Comparison of ENCODE assay signal across 30 cellular contexts in the genomic region with DNA sequence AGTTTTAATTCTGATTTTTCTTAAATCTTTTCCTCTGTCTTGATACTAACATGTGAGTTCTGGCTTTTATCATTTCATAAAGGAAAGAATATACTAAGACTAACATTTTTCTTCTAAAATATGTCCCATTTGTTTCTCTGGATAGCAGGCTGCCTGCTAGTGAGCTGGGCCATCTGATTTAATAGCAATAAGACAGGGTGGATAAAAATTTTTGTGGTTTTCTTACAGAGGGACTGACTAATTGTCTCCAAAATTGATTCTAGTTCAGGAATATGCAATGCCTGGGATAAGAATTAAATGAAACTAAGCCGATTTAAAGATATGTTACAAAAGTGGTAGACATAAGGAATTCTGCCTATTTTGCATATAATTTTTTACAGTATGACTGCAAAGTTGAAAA.
DNase-seq lines count a peak whose midpoint lies in the region; ATAC-seq, FAIRE-seq and TF ChIP-seq lines count a peak whose summit lies in the region.
"Had no signal": no experiment of that assay in that cellular context is flagged by ENCODE, and none has a peak within 500 bp of the region (broad histone marks: within the 10 kb centered on the region; RNA-seq: fewer than 3 reads in every experiment).

No MANE protein-coding gene starts in this region.

- H2AK5ac ChIP-seq in mesenchymal stem cell (ENCODE audit: low read length, severe bottlenecking): no peak overlapping the region

- H4K91ac ChIP-seq in mesenchymal stem cell (ENCODE audit: low read length): no peak overlapping the region

- H4K20me1 ChIP-seq in GM23248 (ENCODE audit: insufficient read depth): no peaks in the 10 kb centered on the region
- no peaks in the 10 kb centered on the region for H4K20me1 ChIP-seq in astrocyte (ENCODE audit: insufficient read depth, low read length)

- 0 to 3% methylated on average over 1 of the region's 1 CpG for WGBS in GM23248 (ENCODE audit: low coverage in 1 of 2, low lambda C conversion rate in 2 of 2, missing lambda C conversion rate in 2 of 2), 2 experiments
- WGBS in mesenchymal stem cell: no CpG with 5 or more reads among the region's 1 CpG

- peaks cover 21% of the 10 kb centered on the region for H3K4me1 ChIP-seq in GM23248 (ENCODE audit: insufficient read depth)
- H3K4me1 ChIP-seq in astrocyte (ENCODE audit: insufficient read depth, low read length): peaks cover 3% of the 10 kb centered on the region
- peaks cover 2% of the 10 kb centered on the region for H3K4me1 ChIP-seq in mesenchymal stem cell (ENCODE audit: control insufficient read depth, insufficient read depth, low read depth, low read length)
- H3K4me1 ChIP-seq: left lung had no signal

- no peak for ATAC-seq in GM21423 (IDR thresholded peaks at IDR 0.05; ENCODE audit: unreplicated experiment)
- ATAC-seq: activated naive CD4-positive, alpha-beta T cell treated with anti-CD3 and anti-CD28 coated beads, Interleukin-2, amount 50 U/mL, for 72 hours; left lung; right cardiac atrium; stimulated activated naive CD8-positive, alpha-beta T cell treated with anti-CD3 and anti-CD28 coated beads, Interleukin-15, amount 100 ng/mL, for 72 hours had no signal

- DNase-seq in GM23248 (peak; percentile 69), astrocyte (ENCODE audit: low read depth) (peak; percentile 63), mesenchymal stem cell (no peak), SK-N-DZ (ENCODE audit: low spot score) (no peak), NCI-H82 (lab: John Stamatoyannopoulos, UW) (no peak), GF-D8 (lab: John Stamatoyannopoulos, UW) (no peak)
- DNase-seq: activated B cell treated with CpG ODN at 0.5 μM for 24 hours; activated CD4-positive, alpha-beta T cell treated with anti-CD3 and anti-CD28 coated beads, Interleukin-2, amount 10 ng/mL, durations not matched to agents 7 days and 5 days; activated effector memory CD4-positive, alpha-beta T cell treated with Interleukin-2 at 50 U/mL for 16 hours; anterior cingulate cortex; Calu3; CD4-positive, CD25-positive, alpha-beta regulatory T cell; effector memory CD4-positive, alpha-beta T cell; left lung; NCI-H1092; NCI-H1694 treated with DMSO at 0.1 percent for 48 hours; NCI-H446; posterior cingulate gyrus; right cardiac atrium; stimulated activated CD4-positive, alpha-beta T cell treated with anti-CD3 and anti-CD28 coated beads, Interleukin-12 subunit alpha, Interleukin-12 subunit beta, amount 100 ng/mL, for 4 hours; stimulated activated CD4-positive, alpha-beta T cell treated with anti-CD3 and anti-CD28 coated beads, Interleukin-2, amount 100 ng/mL, for 48 hours; stimulated activated naive CD8-positive, alpha-beta T cell treated with anti-CD3 and anti-CD28 coated beads, Interleukin-15, amount 100 ng/mL, for 72 hours; T-helper 1 cell had no signal

- H3K27me3 Mint-ChIP-seq in astrocyte (ENCODE audit: low read depth, unreplicated experiment): no peaks in the 10 kb centered on the region
- H3K27me3 Mint-ChIP-seq: activated B cell treated with CpG ODN at 0.5 μM for 24 hours; activated CD4-positive, alpha-beta T cell treated with anti-CD3 and anti-CD28 coated beads, Interleukin-2, amount 10 ng/mL, durations not matched to agents 7 days and 5 days; CD4-positive, CD25-positive, alpha-beta regulatory T cell; memory B cell; stimulated activated naive CD8-positive, alpha-beta T cell treated with anti-CD3 and anti-CD28 coated beads, Interleukin-15, amount 100 ng/mL, for 72 hours had no signal

- H3K27ac ChIP-seq in GM23248 (peak overlapping the region; percentile 22; the same call in 1 of the 2 replicates), astrocyte (ENCODE audit: low read depth, low read length) (no peak overlapping the region), mesenchymal stem cell (ENCODE audit: low read length, poor library complexity, severe bottlenecking) (no peak overlapping the region)
- H3K27ac ChIP-seq: cardiac muscle cell, coronary artery, epithelial cell of prostate, left lung had no signal

- H2AFZ ChIP-seq in GM23248 (no peak overlapping the region), astrocyte (ENCODE audit: low read depth, low read length) (no peak overlapping the region), mesenchymal stem cell (ENCODE audit: low read depth, low read length) (no peak overlapping the region)

- H3K9me3 ChIP-seq in GM23248 (ENCODE audit: low read depth) (no peaks in the 10 kb centered on the region), astrocyte (ENCODE audit: insufficient read depth, low read depth, low read length) (no peaks in the 10 kb centered on the region), mesenchymal stem cell (ENCODE audit: control insufficient read depth, low read length) (no peaks in the 10 kb centered on the region)
- H3K9me3 ChIP-seq: left lung had no signal

- no peak overlapping the region for H2BK5ac ChIP-seq in mesenchymal stem cell (ENCODE audit: low read depth, low read length, poor library complexity, severe bottlenecking)

- no peaks in the 10 kb centered on the region for H3K79me1 ChIP-seq in mesenchymal stem cell (replicated peaks; ENCODE audit: low read length, poor library complexity, severe bottlenecking)

- H3K4me2 ChIP-seq in GM23248 (ENCODE audit: unreplicated experiment): peak overlapping the region; percentile 55
- H3K4me2 ChIP-seq in astrocyte (ENCODE audit: low read length): peak overlapping the region; percentile 38
- no peak overlapping the region for H3K4me2 ChIP-seq in mesenchymal stem cell (ENCODE audit: low read length, poor library complexity, severe bottlenecking)

- H3K36me3 ChIP-seq in GM23248 (ENCODE audit: low read depth) (no peaks in the 10 kb centered on the region), astrocyte (ENCODE audit: insufficient read depth, low read length) (no peaks in the 10 kb centered on the region), mesenchymal stem cell (ENCODE audit: control insufficient read depth in 1 of 2, insufficient read depth in 2 of 2, low read depth in 1 of 2, low read length in 2 of 2) (peaks cover 0 to 7% of the 10 kb centered on the region in 2 experiments)
- H3K36me3 ChIP-seq: cardiac muscle cell, left lung had no signal

- no peak overlapping the region for H3K4me3 Mint-ChIP-seq in astrocyte (ENCODE audit: unreplicated experiment)
- H3K4me3 Mint-ChIP-seq: activated B cell treated with CpG ODN at 0.5 μM for 24 hours; activated CD4-positive, alpha-beta T cell treated with anti-CD3 and anti-CD28 coated beads, Interleukin-2, amount 10 ng/mL, durations not matched to agents 7 days and 5 days; CD4-positive, CD25-positive, alpha-beta regulatory T cell; memory B cell; stimulated activated naive CD8-positive, alpha-beta T cell treated with anti-CD3 and anti-CD28 coated beads, Interleukin-15, amount 100 ng/mL, for 72 hours had no signal

- H3K36me3 Mint-ChIP-seq in astrocyte (ENCODE audit: low read depth, unreplicated experiment): no peaks in the 10 kb centered on the region
- H3K36me3 Mint-ChIP-seq: activated naive CD4-positive, alpha-beta T cell treated with anti-CD3 and anti-CD28 coated beads, Interleukin-2, amount 50 U/mL, for 72 hours; CD4-positive, CD25-positive, alpha-beta regulatory T cell; memory B cell had no signal

- peak overlapping the region; percentile 41 for H3K4me3 ChIP-seq in GM23248
- H3K4me3 ChIP-seq in astrocyte (ENCODE audit: insufficient read depth, low read depth, low read length): no peak overlapping the region
- H3K4me3 ChIP-seq in mesenchymal stem cell (ENCODE audit: insufficient read depth in 1 of 2, low read depth in 1 of 2, low read length in 2 of 2): peak overlapping the region in 1 of 2 experiments; percentile 61
- H3K4me3 ChIP-seq: cardiac muscle cell, coronary artery, left lung had no signal

- no peak overlapping the region for H2BK15ac ChIP-seq in mesenchymal stem cell (ENCODE audit: low read depth, poor library complexity, severe bottlenecking)

- H3K23ac ChIP-seq in mesenchymal stem cell (ENCODE audit: low read length in 2 of 2): no peak overlapping the region

- H2BK12ac ChIP-seq in mesenchymal stem cell (ENCODE audit: low read length in 2 of 2): no peak overlapping the region

- H3K9me2 ChIP-seq in GM23248 (ENCODE audit: insufficient read depth): no peaks in the 10 kb centered on the region

- no peak overlapping the region for H4K8ac ChIP-seq in mesenchymal stem cell (ENCODE audit: low read length)

- no peak overlapping the region for H3K27ac Mint-ChIP-seq in astrocyte (ENCODE audit: unreplicated experiment)
- H3K27ac Mint-ChIP-seq: activated B cell treated with CpG ODN at 0.5 μM for 24 hours; activated CD4-positive, alpha-beta T cell treated with anti-CD3 and anti-CD28 coated beads, Interleukin-2, amount 10 ng/mL, durations not matched to agents 7 days and 5 days; activated naive CD4-positive, alpha-beta T cell treated with anti-CD3 and anti-CD28 coated beads, Interleukin-2, amount 50 U/mL, for 72 hours; CD4-positive, CD25-positive, alpha-beta regulatory T cell; memory B cell; stimulated activated naive CD8-positive, alpha-beta T cell treated with anti-CD3 and anti-CD28 coated beads, Interleukin-15, amount 100 ng/mL, for 72 hours had no signal

- H3K27me3 ChIP-seq in GM23248 (replicated peaks; ENCODE audit: insufficient read depth) (no peaks in the 10 kb centered on the region), astrocyte (ENCODE audit: insufficient read depth, low read length) (no peaks in the 10 kb centered on the region), mesenchymal stem cell (ENCODE audit: control insufficient read depth in 1 of 2, insufficient read depth in 1 of 2, low read length in 2 of 2) (no peaks in the 10 kb centered on the region)
- H3K27me3 ChIP-seq: cardiac muscle cell, left lung had no signal

- peaks cover 9% of the 10 kb centered on the region for H3K4me1 Mint-ChIP-seq in astrocyte (ENCODE audit: low read depth, unreplicated experiment)
- H3K4me1 Mint-ChIP-seq: activated B cell treated with CpG ODN at 0.5 μM for 24 hours; activated CD4-positive, alpha-beta T cell treated with anti-CD3 and anti-CD28 coated beads, Interleukin-2, amount 10 ng/mL, durations not matched to agents 7 days and 5 days; CD4-positive, CD25-positive, alpha-beta regulatory T cell; memory B cell; stimulated activated naive CD8-positive, alpha-beta T cell treated with anti-CD3 and anti-CD28 coated beads, Interleukin-15, amount 100 ng/mL, for 72 hours had no signal

- H3K9me3 Mint-ChIP-seq in astrocyte (ENCODE audit: unreplicated experiment): no peaks in the 10 kb centered on the region
- H3K9me3 Mint-ChIP-seq: activated B cell treated with CpG ODN at 0.5 μM for 24 hours; activated CD4-positive, alpha-beta T cell treated with anti-CD3 and anti-CD28 coated beads, Interleukin-2, amount 10 ng/mL, durations not matched to agents 7 days and 5 days; memory B cell had no signal

- in situ Hi-C loops in GM23248 (cut with MboI): no loop called here

- TF ChIP-seq CTCF in astrocyte (IDR thresholded peaks at IDR 0.05; ENCODE audit: insufficient read depth, low read depth, low read length): no peak

- H3K79me2 ChIP-seq in GM23248 (ENCODE audit: insufficient read depth): no peaks in the 10 kb centered on the region
- no peaks in the 10 kb centered on the region for H3K79me2 ChIP-seq in astrocyte (ENCODE audit: insufficient read depth, low read length)

- H3K14ac ChIP-seq in mesenchymal stem cell (ENCODE audit: low read length in 2 of 2): no peak overlapping the region

- H3F3A ChIP-seq in GM23248 (ENCODE audit: insufficient read depth): peaks cover 13% of the 10 kb centered on the region

- FAIRE-seq in astrocyte (lab: Jason Lieb, UNC): peak; percentile 34
- FAIRE-seq: GM12892 had no signal

- H3K9ac ChIP-seq in GM23248: no peak overlapping the region
- no peak overlapping the region for H3K9ac ChIP-seq in astrocyte (ENCODE audit: low read length)
- peak overlapping the region; percentile 62 for H3K9ac ChIP-seq in mesenchymal stem cell (ENCODE audit: low read length)

- no peak overlapping the region for H2BK120ac ChIP-seq in mesenchymal stem cell (ENCODE audit: low read depth, low read length)

- no peak overlapping the region for H3K4ac ChIP-seq in mesenchymal stem cell (ENCODE audit: low read depth in 1 of 2, low read length in 2 of 2)

- H3K18ac ChIP-seq in mesenchymal stem cell (ENCODE audit: low read depth in 1 of 2, low read length in 2 of 2): no peak overlapping the region

Comparison
In these comparisons a context has a peak if more than half of its experiments do, and no peak if none do; other contexts are left out.
1. DNase-seq: peak in GM23248 (single experiment) and astrocyte (single experiment); none in mesenchymal stem cell (single experiment), SK-N-DZ (single experiment), NCI-H82 (single experiment) and GF-D8 (single experiment).